Comparison of ENCODE assay signal across 23 cellular contexts in genomic region chr1:170730443-170730842, GRCh38.
DNase-seq lines count a peak whose midpoint lies in the region; ATAC-seq and TF ChIP-seq lines count a peak whose summit lies in the region.
"Had no signal": no experiment of that assay in that cellular context is flagged by ENCODE, and none has a peak within 500 bp of the region (broad histone marks: within the 10 kb centered on the region; RNA-seq: fewer than 3 reads in every experiment).

No MANE protein-coding gene starts in this region.

- no peak overlapping the region for H3K9ac ChIP-seq in fibroblast of lung (ENCODE audit: insufficient read depth, low read length)

- peaks cover 90% of the 10 kb centered on the region for H3K36me3 Mint-ChIP-seq in HFFc6 (ENCODE audit: low read depth)

- H3K4me2 ChIP-seq in fibroblast of lung (ENCODE audit: extremely low read depth, insufficient read depth, low read length) (no peak overlapping the region), osteoblast (ENCODE audit: insufficient read depth, low read length) (no peak overlapping the region)
- H3K4me2 ChIP-seq: A549 had no signal

- H3K36me3 ChIP-seq in ACC112 (ENCODE audit: insufficient read depth, low read length), result peaks cover 55% of the 10 kb centered on the region
- peaks cover 7% of the 10 kb centered on the region for H3K36me3 ChIP-seq in fibroblast of lung (ENCODE audit: control insufficient read depth, insufficient read depth, low read length)
- peaks cover 45% of the 10 kb centered on the region for H3K36me3 ChIP-seq in osteoblast (ENCODE audit: insufficient read depth, low read length)
- H3K36me3 ChIP-seq in gastroesophageal sphincter, result no peaks in the 10 kb centered on the region
- H3K36me3 ChIP-seq: left lung had no signal

- 77 to 85% methylated on average over 6 of the region's 6 CpGs for WGBS in gastroesophageal sphincter (ENCODE audit: low coverage in 1 of 2), 2 donors

- no peak for TF ChIP-seq EP300 in gastroesophageal sphincter (IDR thresholded peaks at IDR 0.05)

- no peak for DNase-seq in HFFc6
- no peak for DNase-seq in fibroblast of lung (ENCODE audit: low read depth in 2 of 2)
- DNase-seq in osteoblast (ENCODE audit: insufficient read length, low spot score, missing footprints), result no peak
- no peak for DNase-seq in NCI-H187 (lab: John Stamatoyannopoulos, UW)
- DNase-seq: activated CD4-positive, alpha-beta T cell treated with anti-CD3 and anti-CD28 coated beads for 1 hour; activated CD8-positive, alpha-beta memory T cell treated with anti-CD3 and anti-CD28 coated beads for 24 hours; activated naive CD4-positive, alpha-beta T cell treated with anti-CD3 and anti-CD28 coated beads for 36 hours; activated T-cell treated with anti-CD3 and anti-CD28 coated beads, Interleukin-2, amount 50 U/mL, for 48 hours; anterior cingulate cortex; effector CD8-positive, alpha-beta T cell; GF-D8; head of caudate nucleus; KBM-7; left lung; NCI-H2029 had no signal

- H3K9me3 Mint-ChIP-seq in HFFc6, result no peaks in the 10 kb centered on the region
- H3K9me3 Mint-ChIP-seq: activated naive CD4-positive, alpha-beta T cell treated with anti-CD3 and anti-CD28 coated beads for 36 hours had no signal

- H3K27me3 ChIP-seq in ACC112 (ENCODE audit: insufficient read depth, low read length) (no peaks in the 10 kb centered on the region), fibroblast of lung (ENCODE audit: control insufficient read depth, insufficient read depth, low read length) (no peaks in the 10 kb centered on the region), osteoblast (ENCODE audit: insufficient read depth, low read length) (no peaks in the 10 kb centered on the region), gastroesophageal sphincter (no peaks in the 10 kb centered on the region)
- H3K27me3 ChIP-seq: left lung had no signal

- H3K4me3 Mint-ChIP-seq in HFFc6, result no peak overlapping the region
- H3K4me3 Mint-ChIP-seq: activated naive CD4-positive, alpha-beta T cell treated with anti-CD3 and anti-CD28 coated beads for 36 hours had no signal

- H3K4me1 ChIP-seq in ACC112 (ENCODE audit: control insufficient read depth, insufficient read depth, low read length, unreplicated experiment), result peaks cover 53% of the 10 kb centered on the region
- H3K4me1 ChIP-seq in fibroblast of lung (ENCODE audit: control insufficient read depth, extremely low read depth, insufficient read depth, low read length), result peaks cover 16% of the 10 kb centered on the region
- peaks cover 35% of the 10 kb centered on the region for H3K4me1 ChIP-seq in osteoblast (ENCODE audit: insufficient read depth, low read length)
- no peaks in the 10 kb centered on the region for H3K4me1 ChIP-seq in gastroesophageal sphincter
- H3K4me1 ChIP-seq: A549, left lung had no signal

- H4K20me1 ChIP-seq in fibroblast of lung (ENCODE audit: control insufficient read depth, extremely low read depth, insufficient read depth, low read length), result no peaks in the 10 kb centered on the region
- no peaks in the 10 kb centered on the region for H4K20me1 ChIP-seq in osteoblast (ENCODE audit: insufficient read depth, low read length)

- H3K27ac Mint-ChIP-seq in HFFc6, result peak overlapping the region; percentile 25; the same call in 1 of the 2 replicates
- H3K27ac Mint-ChIP-seq: activated naive CD4-positive, alpha-beta T cell treated with anti-CD3 and anti-CD28 coated beads for 36 hours had no signal

- ATAC-seq in GM18520 (IDR thresholded peaks at IDR 0.05; ENCODE audit: unreplicated experiment) (no peak), gastroesophageal sphincter (no peak), GM21526 (IDR thresholded peaks at IDR 0.05; ENCODE audit: low FRiP score, unreplicated experiment) (no peak)
- ATAC-seq: GM12878, left lung had no signal

- H3K79me2 ChIP-seq in ACC112 (ENCODE audit: control insufficient read depth, insufficient read depth, low read length, unreplicated experiment), result no peaks in the 10 kb centered on the region
- no peaks in the 10 kb centered on the region for H3K79me2 ChIP-seq in fibroblast of lung (ENCODE audit: control insufficient read depth, insufficient read depth, low read length)
- H3K79me2 ChIP-seq in osteoblast (ENCODE audit: insufficient read depth, low read length), result peaks cover 2% of the 10 kb centered on the region

- no peaks in the 10 kb centered on the region for H3K9me3 ChIP-seq in fibroblast of lung (ENCODE audit: control insufficient read depth, insufficient read depth, low read depth, low read length)
- no peaks in the 10 kb centered on the region for H3K9me3 ChIP-seq in osteoblast (ENCODE audit: low read depth, low read length)
- H3K9me3 ChIP-seq in gastroesophageal sphincter, result no peaks in the 10 kb centered on the region
- H3K9me3 ChIP-seq: A549, esophagus muscularis mucosa, left lung had no signal

- peaks cover 77% of the 10 kb centered on the region for H3K4me1 Mint-ChIP-seq in HFFc6 (ENCODE audit: low read depth)

- TF ChIP-seq CTCF in HFFc6 (IDR thresholded peaks at IDR 0.05), result no peak
- no peak for TF ChIP-seq CTCF in fibroblast of lung (conservative IDR thresholded peaks at IDR 0.05 in 1 of 2, IDR thresholded peaks at IDR 0.05 in 1 of 2; ENCODE audit: low read depth in 1 of 2, low read length in 2 of 2)
- TF ChIP-seq CTCF in osteoblast (IDR thresholded peaks at IDR 0.05; ENCODE audit: extremely low read depth, low read depth, low read length), result no peak
- no peak for TF ChIP-seq CTCF in gastroesophageal sphincter (IDR thresholded peaks at IDR 0.05)

- H3K27ac ChIP-seq in ACC112 (ENCODE audit: low read depth, low read length), result peak overlapping the region; percentile 3; the same call in 1 of the 2 replicates
- peak overlapping the region; percentile 49 for H3K27ac ChIP-seq in fibroblast of lung (ENCODE audit: insufficient read depth, low read length)
- H3K27ac ChIP-seq in osteoblast (ENCODE audit: low read depth, low read length), result peak overlapping the region; percentile 69
- H3K27ac ChIP-seq in gastroesophageal sphincter, result no peak overlapping the region
- H3K27ac ChIP-seq: A549, C4-2B, left lung had no signal

- H2AFZ ChIP-seq in ACC112 (ENCODE audit: low read length, unreplicated experiment) (no peak overlapping the region), fibroblast of lung (ENCODE audit: low read length) (no peak overlapping the region), osteoblast (ENCODE audit: low read length) (no peak overlapping the region)

- H3K4me3 ChIP-seq in ACC112 (ENCODE audit: low read depth, low read length), result no peak overlapping the region
- H3K4me3 ChIP-seq in fibroblast of lung (replicated peaks in 1 of 4; ENCODE audit: control extremely low read depth in 1 of 4, insufficient read depth in 1 of 4, low read depth in 3 of 4, low read length in 4 of 4), result no peak overlapping the region
- no peak overlapping the region for H3K4me3 ChIP-seq in osteoblast (ENCODE audit: insufficient read depth, low read length)
- H3K4me3 ChIP-seq in gastroesophageal sphincter, result no peak overlapping the region
- H3K4me3 ChIP-seq: A549, esophagus muscularis mucosa, GM12878, left lung had no signal

- no peak for TF ChIP-seq POLR2A in gastroesophageal sphincter (IDR thresholded peaks at IDR 0.05)

- peaks cover 2% of the 10 kb centered on the region; the same call in 1 of the 2 replicates for H3K27me3 Mint-ChIP-seq in HFFc6 (ENCODE audit: insufficient read depth)

Comparison
In these comparisons a context has a peak if more than half of its experiments do, and no peak if none do; other contexts are left out.
1. H3K27ac ChIP-seq: peak in ACC112 (single experiment), fibroblast of lung (single experiment) and osteoblast (single experiment); none in gastroesophageal sphincter (0 of 4).